8 cellular contexts compared by ENCODE assay signal in genomic region chr10:88991900-88992237, GRCh38. TPM values are rescaled to one million over a fixed set of nuclear protein-coding genes. Genes with fewer than 3 reads are reported as not detected.
DNase-seq lines count a peak whose midpoint lies in the region; ATAC-seq, FAIRE-seq and TF ChIP-seq lines count a peak whose summit lies in the region.

No MANE protein-coding gene starts in this region.

- H3K9ac ChIP-seq in NT2/D1 (ENCODE audit: insufficient read length, low read depth), result no peak overlapping the region

- H3K36me3 ChIP-seq in NT2/D1 (ENCODE audit: insufficient read depth, insufficient read length, low read length) (no peaks in the 10 kb centered on the region), neuron (ENCODE audit: insufficient read depth, low read length) (no peaks in the 10 kb centered on the region)
- H3K36me3 ChIP-seq in effector memory CD4-positive, alpha-beta T cell (ENCODE audit: control insufficient read depth, insufficient read depth, low read length), result no peaks in the 10 kb centered on the region

- DNase-seq in GM12891 (ENCODE audit: insufficient read length, low spot score) (no peak), NT2/D1 (ENCODE audit: low read depth, low spot score) (no peak), NCI-H1930 (lab: John Stamatoyannopoulos, UW) (no peak), NCI-H2171 (lab: John Stamatoyannopoulos, UW) (no peak)
- DNase-seq in effector memory CD4-positive, alpha-beta T cell, result no peak
- no peak for DNase-seq in stimulated activated CD8-positive, alpha-beta memory T cell treated with anti-CD3 and anti-CD28 coated beads, Interleukin-4, amount 100 ng/mL, for 48 hours

- H3K9me3 ChIP-seq in NT2/D1 (ENCODE audit: insufficient read depth, low read length) (no peaks in the 10 kb centered on the region), neuron (ENCODE audit: low read length) (no peaks in the 10 kb centered on the region)
- H3K9me3 ChIP-seq in effector memory CD4-positive, alpha-beta T cell (ENCODE audit: control insufficient read depth, low read length), result no peaks in the 10 kb centered on the region

- H3K27ac ChIP-seq in effector memory CD4-positive, alpha-beta T cell (ENCODE audit: insufficient read depth, low read length, poor library complexity, severe bottlenecking), result peak overlapping the region; percentile 99

- H3K27me3 ChIP-seq in NT2/D1 (ENCODE audit: insufficient read depth, insufficient read length), result peaks cover 23% of the 10 kb centered on the region
- no peaks in the 10 kb centered on the region for H3K27me3 ChIP-seq in effector memory CD4-positive, alpha-beta T cell (replicated peaks; ENCODE audit: control insufficient read depth, insufficient read depth, low read length, poor library complexity, severe bottlenecking)
- no peaks in the 10 kb centered on the region for H3K27me3 ChIP-seq in neuron (ENCODE audit: insufficient read depth, low read length)

- H3K4me1 ChIP-seq in NT2/D1 (ENCODE audit: insufficient read depth, insufficient read length) (no peaks in the 10 kb centered on the region), neuron (ENCODE audit: insufficient read depth, low read length) (peaks cover 17% of the 10 kb centered on the region)
- peaks cover 53% of the 10 kb centered on the region for H3K4me1 ChIP-seq in effector memory CD4-positive, alpha-beta T cell (ENCODE audit: control insufficient read depth, insufficient read depth, low read length, poor library complexity, severe bottlenecking)

- peak overlapping the region; percentile 71 for H2AFZ ChIP-seq in neuron (ENCODE audit: low read depth, low read length)

- no peak for ATAC-seq in HG02973 (IDR thresholded peaks at IDR 0.05; ENCODE audit: unreplicated experiment)

- no peak for TF ChIP-seq POLR2A in GM12891 (IDR thresholded peaks at IDR 0.05; ENCODE audit: low read depth, low read length)

- H3K4me3 ChIP-seq in NT2/D1 (ENCODE audit: insufficient read length, low read depth), result peak overlapping the region; percentile 80
- H3K4me3 ChIP-seq in effector memory CD4-positive, alpha-beta T cell (ENCODE audit: insufficient read depth, low read depth, low read length, poor library complexity, severe bottlenecking), result peak overlapping the region; percentile 98
- peak overlapping the region; percentile 71 for H3K4me3 ChIP-seq in neuron (ENCODE audit: low read length)

- FAIRE-seq in GM12891 (lab: Jason Lieb, UNC), result no peak

TF ChIP-seq in GM12891, 5 proteins besides CTCF, POLR2A, EP300 and RAD21:
- TF ChIP-seq SPI1 (IDR thresholded peaks at IDR 0.05; ENCODE audit: low read depth, low read length) (peak; percentile 74), PAX5 (IDR thresholded peaks at IDR 0.05; ENCODE audit: insufficient read depth, low read length, severe bottlenecking) (no peak), TAF1 (IDR thresholded peaks at IDR 0.05; ENCODE audit: low read depth, low read length) (peak; percentile 52; the same call in 1 of the 2 replicates)

RNA-seq across cellular contexts. Expression of gene FAS, which starts 1.3 kb away (rescaled TPM):
- polyA plus RNA-seq in GM12891 (2012; ENCODE audit: low read depth, missing spikeins), result 47.1 TPM

RNA-seq across cellular contexts. Expression of gene ACTA2, which starts 39.3 kb away (rescaled TPM):
- 60.5 TPM for polyA plus RNA-seq in GM12891 (2012; ENCODE audit: low read depth, missing spikeins)
